In genomic region chr13:77429320-77430142, GRCh38 we compare ENCODE assay signal across 8 cellular contexts.
DNase-seq lines count a peak whose midpoint lies in the region; ATAC-seq lines count a peak whose summit lies in the region.

No MANE protein-coding gene starts in this region.

- peak; percentile 83 for ATAC-seq in GM19395 (IDR thresholded peaks at IDR 0.05; ENCODE audit: unreplicated experiment)
- ATAC-seq in HG03354 (IDR thresholded peaks at IDR 0.05; ENCODE audit: poor library complexity, severe bottlenecking, unreplicated experiment) = peak; percentile 79
- peak; percentile 89 to 93 for ATAC-seq in activated naive CD4-positive, alpha-beta T cell treated with anti-CD3 and anti-CD28 coated beads, Interleukin-2, amount 50 U/mL, for 72 hours

- H3K9me3 Mint-ChIP-seq in activated naive CD4-positive, alpha-beta T cell treated with anti-CD3 and anti-CD28 coated beads, Interleukin-2, amount 50 U/mL, for 72 hours = peaks cover 0 to 4% of the 10 kb centered on the region in 2 donors

- no peaks in the 10 kb centered on the region for H3K36me3 Mint-ChIP-seq in activated naive CD4-positive, alpha-beta T cell treated with anti-CD3 and anti-CD28 coated beads, Interleukin-2, amount 50 U/mL, for 72 hours

- H3K27ac Mint-ChIP-seq in activated naive CD4-positive, alpha-beta T cell treated with anti-CD3 and anti-CD28 coated beads, Interleukin-2, amount 50 U/mL, for 72 hours = peak overlapping the region in 1 of 2 donors; percentile 54

- peak; percentile 70 for DNase-seq in COLO668 (lab: John Stamatoyannopoulos, UW; ENCODE audit: unreplicated experiment)
- peak; percentile 12 to 53 for DNase-seq in activated naive CD4-positive, alpha-beta T cell treated with anti-CD3 and anti-CD28 coated beads, Interleukin-2, amount 50 U/mL, for 72 hours (ENCODE audit: low spot score in 2 of 2)
- DNase-seq in NCI-H2227 treated with DMSO at 0.1 percent for 48 hours (lab: John Stamatoyannopoulos, UW) = no peak
- DNase-seq in NCI-H2171 (lab: John Stamatoyannopoulos, UW) = no peak
- DNase-seq in NCI-H1694 (lab: John Stamatoyannopoulos, UW) = no peak
- DNase-seq in NCI-H146 (lab: John Stamatoyannopoulos, UW) = no peak

Comparison
In these comparisons a context has a peak if more than half of its experiments do, and no peak if none do; other contexts are left out.
1. DNase-seq: peak in COLO668 (single experiment) and activated naive CD4-positive, alpha-beta T cell treated with anti-CD3 and anti-CD28 coated beads, Interleukin-2, amount 50 U/mL, for 72 hours (2 of 2); none in NCI-H2227 treated with DMSO at 0.1 percent for 48 hours (single experiment), NCI-H2171 (single experiment), NCI-H1694 (single experiment) and NCI-H146 (single experiment).
2. Peak in every context shown above with its lines, with median percentiles within 50 percentile points of each other: ATAC-seq.